Comparison of ENCODE assay signal across 11 cellular contexts in genomic region chr16:58409316-58409973, GRCh38. TPM values are rescaled to one million over a fixed set of nuclear protein-coding genes. Genes with fewer than 3 reads are reported as not detected.
DNase-seq lines count a peak whose midpoint lies in the region; FAIRE-seq lines count a peak whose summit lies in the region.
"Had no signal": no experiment of that assay in that cellular context is flagged by ENCODE, and none has a peak within 500 bp of the region (broad histone marks: within the 10 kb centered on the region; RNA-seq: fewer than 3 reads in every experiment).

No MANE protein-coding gene starts in this region.

- intact Hi-C loops in posterior vena cava (cut with DNase I) = loop anchor here in 1 of 2 donors (5.0 kb wide), 1 partner anchor 828 kb away; no protein-coding TSS in a partner anchor

- peak; percentile 73 for DNase-seq in Daoy (ENCODE audit: low read depth)
- DNase-seq in amniotic epithelial cell (ENCODE audit: low read depth) = peak; percentile 46
- peak; percentile 40 for DNase-seq in globus pallidus (ENCODE audit: low spot score)
- DNase-seq in posterior vena cava (ENCODE audit: low spot score) = peak; percentile 86
- DNase-seq in activated naive CD4-positive, alpha-beta T cell treated with anti-CD3 and anti-CD28 coated beads, Interleukin-2, amount 50 U/mL, for 16 hours = no peak
- DNase-seq in 8988T = no peak
- DNase-seq in GOT3 (lab: John Stamatoyannopoulos, UW) = no peak
- DNase-seq in frontal cortex (ENCODE audit: low spot score in 2 of 2) = no peak
- DNase-seq: activated T-cell treated with anti-CD3 and anti-CD28 coated beads, Interleukin-2, amount 50 U/mL, for 4 hours; effector memory CD8-positive, alpha-beta T cell; NCI-H510A had no signal

- FAIRE-seq in frontal cortex (lab: Jason Lieb, UNC) = no peak

RNA-seq across cellular contexts. Expression of gene GINS3, which starts 17.2 kb away (rescaled TPM):
- 17.7 and 18.6 TPM in 2 replicates for total RNA-seq in Daoy (2014; rRNA removed; shearing (Covaris generic))
- 1 to 10 TPM; 1.6 to 2.0 TPM for total RNA-seq in posterior vena cava
- total RNA-seq in frontal cortex = 1.6 TPM

Comparison
In these comparisons a context has a peak if more than half of its experiments do, and no peak if none do; other contexts are left out.
1. DNase-seq: peak in Daoy (single experiment), amniotic epithelial cell (single experiment), globus pallidus (single experiment) and posterior vena cava (single experiment); none in activated naive CD4-positive, alpha-beta T cell treated with anti-CD3 and anti-CD28 coated beads, Interleukin-2, amount 50 U/mL, for 16 hours (single experiment), 8988T (single experiment), GOT3 (single experiment) and frontal cortex (0 of 2).